ENCODE assay signal across 20 cellular contexts in the genomic region with DNA sequence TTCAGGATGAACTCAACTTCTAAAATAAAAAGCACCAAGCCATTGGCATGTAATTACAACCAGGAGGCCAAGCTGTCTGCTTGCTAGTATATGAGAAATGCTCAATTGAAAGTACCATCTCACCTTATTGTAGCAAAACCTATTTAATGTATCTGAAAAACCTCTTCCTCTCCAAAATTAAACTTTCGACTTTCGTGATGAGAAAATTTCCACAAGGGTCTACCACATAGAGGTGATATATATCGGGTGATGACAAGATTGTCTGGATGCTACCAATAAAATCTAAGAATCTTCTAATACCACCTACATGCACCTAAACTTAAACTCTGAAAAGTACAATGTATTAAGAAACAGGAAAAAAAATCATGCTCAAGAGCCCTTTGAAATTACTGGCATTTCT.
A peak's percentile ranks its signal among the peaks of the same experiment; 100 is the strongest.
DNase-seq lines count a peak whose midpoint lies in the region; ATAC-seq and TF ChIP-seq lines count a peak whose summit lies in the region.
"Had no signal": no experiment of that assay in that cellular context is flagged by ENCODE, and none has a peak within 500 bp of the region (broad histone marks: within the 10 kb centered on the region; RNA-seq: fewer than 3 reads in every experiment).

No MANE protein-coding gene starts in this region.

- H3K27me3 Mint-ChIP-seq in activated CD4-positive, alpha-beta T cell treated with anti-CD3 and anti-CD28 coated beads, Interleukin-2, amount 10 ng/mL, durations not matched to agents 7 days and 5 days: no peaks in the 10 kb centered on the region

- H3K4me1 Mint-ChIP-seq in activated CD4-positive, alpha-beta T cell treated with anti-CD3 and anti-CD28 coated beads, Interleukin-2, amount 10 ng/mL, durations not matched to agents 7 days and 5 days: peaks cover 63% of the 10 kb centered on the region

- intact Hi-C loops in spleen (cut with DNase I; ENCODE audit: low total_unique reads): no loop called here

- in situ Hi-C loops in brain microvascular endothelial cell (cut with HindIII; ENCODE audit: low pct_ligation_motif_present, low sequenced_read_pairs): no loop called here

- H3K27ac Mint-ChIP-seq in activated CD4-positive, alpha-beta T cell treated with anti-CD3 and anti-CD28 coated beads, Interleukin-2, amount 10 ng/mL, durations not matched to agents 7 days and 5 days: peak overlapping the region; percentile 74

- H3K4me3 ChIP-seq in brain microvascular endothelial cell (ENCODE audit: low read depth, low read length): no peak overlapping the region
- no peak overlapping the region for H3K4me3 ChIP-seq in spleen
- H3K4me3 ChIP-seq: heart right ventricle, sigmoid colon had no signal

- peak overlapping the region; percentile 84 for H3K27ac ChIP-seq in brain microvascular endothelial cell
- H3K27ac ChIP-seq in spleen: peak overlapping the region in 5 of 8 donors; percentile 28 to 74 (median 54)
- H3K27ac ChIP-seq: sigmoid colon had no signal

- peaks cover 11% of the 10 kb centered on the region for H3K36me3 Mint-ChIP-seq in activated CD4-positive, alpha-beta T cell treated with anti-CD3 and anti-CD28 coated beads, Interleukin-2, amount 10 ng/mL, durations not matched to agents 7 days and 5 days (ENCODE audit: low read depth)

- peaks cover 17 to 98% (median 79%) of the 10 kb centered on the region in 6 donors for H3K4me1 ChIP-seq in spleen

- WGBS in spleen, 5 donors: 62 to 73% (median 70%) methylated on average over 3 of the region's 3 CpGs

- TF ChIP-seq CTCF in brain microvascular endothelial cell (IDR thresholded peaks at IDR 0.05; ENCODE audit: low read depth, low read length, missing control alignments) (no peak), spleen (IDR thresholded peaks at IDR 0.05 in 8 of 11, conservative IDR thresholded peaks at IDR 0.05 in 3 of 11) (no peak)

- H3K9me3 Mint-ChIP-seq in activated CD4-positive, alpha-beta T cell treated with anti-CD3 and anti-CD28 coated beads, Interleukin-2, amount 10 ng/mL, durations not matched to agents 7 days and 5 days: no peaks in the 10 kb centered on the region

- TF ChIP-seq POLR2A in spleen (IDR thresholded peaks at IDR 0.05): no peak

- no peaks in the 10 kb centered on the region for H3K36me3 ChIP-seq in brain microvascular endothelial cell (replicated peaks)
- no peaks in the 10 kb centered on the region for H3K36me3 ChIP-seq in spleen
- H3K36me3 ChIP-seq: sigmoid colon had no signal

- no peaks in the 10 kb centered on the region for H3K9me3 ChIP-seq in spleen
- H3K9me3 ChIP-seq: heart right ventricle, sigmoid colon, SK-N-SH had no signal

- CTCF ChIA-PET in activated CD4-positive, alpha-beta T cell treated with anti-CD3 and anti-CD28 coated beads, Interleukin-2, amount 10 ng/mL, durations not matched to agents 7 days and 5 days (lab: Charles Lee): no interaction called here

- peak overlapping the region; percentile 32 for H3K4me3 Mint-ChIP-seq in activated CD4-positive, alpha-beta T cell treated with anti-CD3 and anti-CD28 coated beads, Interleukin-2, amount 10 ng/mL, durations not matched to agents 7 days and 5 days

- POLR2A ChIA-PET in activated CD4-positive, alpha-beta T cell treated with anti-CD3 and anti-CD28 coated beads, Interleukin-2, amount 10 ng/mL, durations not matched to agents 7 days and 5 days (lab: Charles Lee): no interaction called here

- H3K27me3 ChIP-seq in brain microvascular endothelial cell (replicated peaks) (no peaks in the 10 kb centered on the region), spleen (replicated peaks in 1 of 7) (no peaks in the 10 kb centered on the region)
- H3K27me3 ChIP-seq: heart right ventricle, sigmoid colon had no signal

- no peak for ATAC-seq in HG03039 (IDR thresholded peaks at IDR 0.05; ENCODE audit: unreplicated experiment)
- ATAC-seq: heart right ventricle had no signal

- no peak for DNase-seq in activated CD4-positive, alpha-beta T cell treated with anti-CD3 and anti-CD28 coated beads, Interleukin-2, amount 10 ng/mL, durations not matched to agents 7 days and 5 days
- DNase-seq in activated CD4-positive, alpha-beta T cell treated with anti-CD3 and anti-CD28 coated beads for 1 hour: no peak
- DNase-seq in NCI-H69 (lab: John Stamatoyannopoulos, UW) (peak; percentile 70), brain microvascular endothelial cell (no peak), spleen (no peak), NCI-H345 treated with DMSO at 0.1 percent for 48 hours (lab: John Stamatoyannopoulos, UW; ENCODE audit: unreplicated experiment) (no peak), OCI-M1 (lab: John Stamatoyannopoulos, UW) (no peak)
- DNase-seq: anterior cingulate cortex; COR-L47; GF-D8; HCEC 1CT; heart right ventricle; kidney; midbrain; NCI-H2081; NCI-H526; sigmoid colon; SK-N-SH; stimulated activated naive CD4-positive, alpha-beta T cell treated with Interleukin-2 at 50 U/mL for 16 hours had no signal
